In genomic region chr14:104975481-104976197, GRCh38 we compare ENCODE assay signal across 9 cellular contexts. TPM values are rescaled to one million over a fixed set of nuclear protein-coding genes. Genes with fewer than 3 reads are reported as not detected.
DNase-seq lines count a peak whose midpoint lies in the region; TF ChIP-seq lines count a peak whose summit lies in the region.
"Had no signal": no experiment of that assay in that cellular context is flagged by ENCODE, and none has a peak within 500 bp of the region (broad histone marks: within the 10 kb centered on the region; RNA-seq: fewer than 3 reads in every experiment).

No MANE protein-coding gene starts in this region.

- no peak overlapping the region for H3K14ac ChIP-seq in neuronal stem cell (ENCODE audit: low read length)

- peak overlapping the region; percentile 46 for H2BK12ac ChIP-seq in neuronal stem cell (ENCODE audit: low read length)

- peaks cover 10% of the 10 kb centered on the region for H3K4me1 ChIP-seq in KMS-11 (ENCODE audit: low read depth, poor library complexity, severe bottlenecking)
- peaks cover 25 to 31% of the 10 kb centered on the region in 2 donors for H3K4me1 ChIP-seq in neuronal stem cell (ENCODE audit: control insufficient read depth in 2 of 2, insufficient read depth in 1 of 2, low read depth in 1 of 2, low read length in 2 of 2)

- TF ChIP-seq CTCF in KMS-11 (conservative IDR thresholded peaks at IDR 0.05; ENCODE audit: low read depth, low read length) (no peak; the same call in 1 of the 2 replicates), brain microvascular endothelial cell (IDR thresholded peaks at IDR 0.05; ENCODE audit: low read depth, low read length, missing control alignments) (peak; percentile 28)

- no peak overlapping the region for H4K91ac ChIP-seq in neuronal stem cell (ENCODE audit: low read depth, low read length, poor library complexity)

- H2AK5ac ChIP-seq in neuronal stem cell (ENCODE audit: low read depth, low read length), result peak overlapping the region; percentile 59

- peaks cover 3% of the 10 kb centered on the region for H3K4me1 Mint-ChIP-seq in T-helper 2 cell treated with Interferon-gamma antibody and Interleukin-4, amounts not matched to agents 5 μg/mL and 100 μg/mL, for 36 hours (ENCODE audit: low read depth)

- H3K4me3 ChIP-seq in KMS-11 (IDR thresholded peaks at IDR 0.05; ENCODE audit: insufficient read depth, low read depth, low read length), result no peak overlapping the region
- H3K4me3 ChIP-seq in brain microvascular endothelial cell (ENCODE audit: low read depth, low read length), result no peak overlapping the region
- no peak overlapping the region for H3K4me3 ChIP-seq in neuronal stem cell (ENCODE audit: low read length in 2 of 2)

- H3K9ac ChIP-seq in KMS-11, result no peak overlapping the region
- peak overlapping the region; percentile 79 for H3K9ac ChIP-seq in neuronal stem cell (ENCODE audit: low read depth, low read length, poor library complexity)

- H3K79me2 ChIP-seq in KMS-11 (ENCODE audit: insufficient read depth, low read depth), result no peaks in the 10 kb centered on the region

- no peaks in the 10 kb centered on the region for H3K27me3 ChIP-seq in KMS-11 (ENCODE audit: insufficient read depth, low read depth)
- H3K27me3 ChIP-seq in brain microvascular endothelial cell (replicated peaks), result no peaks in the 10 kb centered on the region
- peaks cover 5 to 89% (median 37%) of the 10 kb centered on the region in 3 experiments for H3K27me3 ChIP-seq in neuronal stem cell (ENCODE audit: control insufficient read depth in 3 of 3, insufficient read depth in 3 of 3, low read depth in 1 of 3, low read length in 3 of 3)

- H4K8ac ChIP-seq in neuronal stem cell (ENCODE audit: low read depth, low read length), result no peak overlapping the region

- DNase-seq in T-helper 2 cell (peak in 3 of 5 experiments; percentile 3 to 37 (median 4)), brain microvascular endothelial cell (no peak), neuronal stem cell (ENCODE audit: low spot score) (no peak), nucleus accumbens (lab: John Stamatoyannopoulos, UW) (no peak), NCI-H510A treated with DMSO at 0.1 percent for 48 hours (lab: John Stamatoyannopoulos, UW) (no peak)
- no peak for DNase-seq in T-helper 2 cell treated with Interferon-gamma antibody and Interleukin-4, amounts not matched to agents 5 μg/mL and 100 μg/mL, for 36 hours (ENCODE audit: low spot score)
- DNase-seq in stimulated activated CD8-positive, alpha-beta memory T cell treated with anti-CD3 and anti-CD28 coated beads, Interleukin-4, amount 100 ng/mL, for 48 hours, result no peak

- no CpG with 5 or more reads among the region's 21 CpGs for WGBS in neuronal stem cell (ENCODE audit: extremely low coverage in 2 of 2, insufficient read length in 2 of 2, insufficient replicate concordance in 1 of 2), 2 donors

- H3K4ac ChIP-seq in neuronal stem cell (ENCODE audit: low read length), result no peak overlapping the region

- H3K36me3 ChIP-seq in KMS-11 (ENCODE audit: insufficient read depth) (no peaks in the 10 kb centered on the region), brain microvascular endothelial cell (replicated peaks) (no peaks in the 10 kb centered on the region), neuronal stem cell (replicated peaks in 1 of 2; ENCODE audit: control insufficient read depth in 2 of 2, insufficient read depth in 2 of 2, low read length in 2 of 2) (no peaks in the 10 kb centered on the region)

- H3K18ac ChIP-seq in neuronal stem cell (ENCODE audit: low read length), result peak overlapping the region; percentile 85

- H3K23ac ChIP-seq in neuronal stem cell (ENCODE audit: low read depth, low read length, poor library complexity), result peak overlapping the region; percentile 57

- peaks cover 2% of the 10 kb centered on the region for H3K79me1 ChIP-seq in neuronal stem cell (ENCODE audit: low read depth, low read length)

- H2BK5ac ChIP-seq in neuronal stem cell (ENCODE audit: low read length), result peak overlapping the region; percentile 90

- H3K9me3 ChIP-seq in neuronal stem cell (replicated peaks in 1 of 2; ENCODE audit: control insufficient read depth in 2 of 2, insufficient read depth in 1 of 2, low read depth in 1 of 2, low read length in 2 of 2), result no peaks in the 10 kb centered on the region

- H3K9me3 Mint-ChIP-seq in T-helper 2 cell treated with Interferon-gamma antibody and Interleukin-4, amounts not matched to agents 5 μg/mL and 100 μg/mL, for 36 hours, result no peaks in the 10 kb centered on the region
- H3K9me3 Mint-ChIP-seq: T-helper 1 cell treated with Interleukin-12 subunit alpha and Interleukin-12 subunit beta and Interleukin-4 antibody, amounts not matched to agents 30 μg/mL and 1 μg/mL, for 36 hours had no signal

- peaks cover 24% of the 10 kb centered on the region for H3K27me3 Mint-ChIP-seq in T-helper 2 cell treated with Interferon-gamma antibody and Interleukin-4, amounts not matched to agents 5 μg/mL and 100 μg/mL, for 36 hours (ENCODE audit: low read depth)

- H3K4me2 ChIP-seq in KMS-11 (0 out of 2 replicates have a peak overlapping the region, but pooled peaks have one; percentile 9), neuronal stem cell (ENCODE audit: insufficient read depth, low read length, poor library complexity, severe bottlenecking) (no peak overlapping the region)

- H2BK15ac ChIP-seq in neuronal stem cell (ENCODE audit: low read length), result peak overlapping the region; percentile 65

- H3K27ac Mint-ChIP-seq in T-helper 2 cell treated with Interferon-gamma antibody and Interleukin-4, amounts not matched to agents 5 μg/mL and 100 μg/mL, for 36 hours, result no peak overlapping the region
- H3K27ac Mint-ChIP-seq: T-helper 1 cell treated with Interleukin-12 subunit alpha and Interleukin-12 subunit beta and Interleukin-4 antibody, amounts not matched to agents 30 μg/mL and 1 μg/mL, for 36 hours had no signal

- H3K36me3 Mint-ChIP-seq in T-helper 2 cell treated with Interferon-gamma antibody and Interleukin-4, amounts not matched to agents 5 μg/mL and 100 μg/mL, for 36 hours (ENCODE audit: low read depth), result no peaks in the 10 kb centered on the region

- peak overlapping the region; percentile 87 for H2BK120ac ChIP-seq in neuronal stem cell (ENCODE audit: low read depth, low read length)

- no peak overlapping the region for H3K4me3 Mint-ChIP-seq in T-helper 2 cell treated with Interferon-gamma antibody and Interleukin-4, amounts not matched to agents 5 μg/mL and 100 μg/mL, for 36 hours

- no peaks in the 10 kb centered on the region for H4K20me1 ChIP-seq in KMS-11 (ENCODE audit: insufficient read depth)

- H3K27ac ChIP-seq in KMS-11 (no peak overlapping the region), brain microvascular endothelial cell (no peak overlapping the region), neuronal stem cell (replicated peaks; ENCODE audit: low read length) (no peak overlapping the region)

- in situ Hi-C loops in brain microvascular endothelial cell (cut with HindIII; ENCODE audit: low pct_ligation_motif_present, low sequenced_read_pairs), result no loop called here

- H2AFZ ChIP-seq in KMS-11 (ENCODE audit: low read depth), result peak overlapping the region; percentile 54; the same call in 1 of the 2 replicates
- no peak overlapping the region for H2AFZ ChIP-seq in neuronal stem cell (ENCODE audit: low read length)

RNA-seq across cellular contexts. Expression of gene AHNAK2, which starts 2.5 kb away (rescaled TPM):
- polyA plus RNA-seq in neuronal stem cell (2013, experiment 1 of 2), result 0.43 TPM
- polyA plus RNA-seq in neuronal stem cell (2013, experiment 2 of 2), result 0.46 TPM

RNA-seq across cellular contexts. Expression of gene CLBA1, which starts 9.9 kb away (rescaled TPM):
- polyA plus RNA-seq in neuronal stem cell (2013, experiment 1 of 2), result 6.1 TPM
- polyA plus RNA-seq in neuronal stem cell (2013, experiment 2 of 2), result 6.0 TPM

RNA-seq across cellular contexts. Expression of gene CDCA4, which starts 45.2 kb away (rescaled TPM):
- 46.0 TPM for polyA plus RNA-seq in neuronal stem cell (2013, experiment 1 of 2)
- polyA plus RNA-seq in neuronal stem cell (2013, experiment 2 of 2), result 45.5 TPM

RNA-seq across cellular contexts. Expression of gene PLD4, which starts 51.0 kb away (rescaled TPM):
- polyA plus RNA-seq in neuronal stem cell (2013, experiment 1 of 2), result 0.04 TPM
- 0.03 TPM for polyA plus RNA-seq in neuronal stem cell (2013, experiment 2 of 2)

Comparison
In these comparisons a context has a peak if more than half of its experiments do, and no peak if none do; other contexts are left out.
1. DNase-seq: peak in T-helper 2 cell (3 of 5); none in T-helper 2 cell treated with Interferon-gamma antibody and Interleukin-4, amounts not matched to agents 5 μg/mL and 100 μg/mL, for 36 hours (single experiment), brain microvascular endothelial cell (single experiment), neuronal stem cell (single experiment), stimulated activated CD8-positive, alpha-beta memory T cell treated with anti-CD3 and anti-CD28 coated beads, Interleukin-4, amount 100 ng/mL, for 48 hours (single experiment), nucleus accumbens (0 of 56) and NCI-H510A treated with DMSO at 0.1 percent for 48 hours (single experiment).